Comparison of ENCODE assay signal across 1 cellular context in the genomic region with DNA sequence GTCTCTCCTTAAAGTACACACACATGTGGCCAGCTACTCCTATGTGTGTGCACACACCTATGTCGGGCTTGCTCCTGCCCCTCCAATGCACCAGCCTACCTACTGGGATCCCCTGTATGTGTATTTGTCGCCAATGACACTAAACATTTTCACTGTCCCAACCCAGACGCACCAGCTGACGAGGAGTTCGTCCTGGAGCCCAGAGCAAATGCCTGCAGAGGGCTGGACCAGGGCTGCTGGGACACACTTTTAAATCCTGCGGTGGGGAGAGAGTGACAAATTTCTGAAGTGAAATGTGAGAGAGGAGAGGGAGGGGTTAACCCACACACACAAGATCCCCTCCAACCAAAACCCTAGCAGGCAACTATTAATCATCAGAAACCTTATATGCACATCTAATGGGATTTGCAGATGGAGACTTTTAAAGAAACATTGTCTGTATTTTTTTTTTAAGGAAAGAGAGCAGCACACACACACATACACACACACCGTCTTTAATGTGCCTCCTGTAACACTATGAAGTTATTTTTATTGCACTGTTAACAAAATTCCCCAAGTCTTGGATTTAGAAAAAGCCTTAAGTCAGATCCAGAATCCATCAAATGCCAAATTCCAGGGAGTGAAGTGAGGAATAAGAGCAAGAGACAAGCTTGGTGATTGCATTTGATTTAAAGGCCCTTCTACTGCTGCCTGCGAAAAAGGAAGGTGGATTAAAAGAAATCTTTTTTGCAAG.
TF ChIP-seq lines count a peak whose summit lies in the region.

Gene MEOX1, minus strand, starts transcription at position 224 of the 733 bp plus-strand sequence. CDS start 388 bp downstream, outside the sequence.

TF ChIP-seq in HEK293, 187 proteins besides CTCF, POLR2A, EP300 and RAD21 (continued from another document and continues in another):
- TF ChIP-seq, protein P1, sequence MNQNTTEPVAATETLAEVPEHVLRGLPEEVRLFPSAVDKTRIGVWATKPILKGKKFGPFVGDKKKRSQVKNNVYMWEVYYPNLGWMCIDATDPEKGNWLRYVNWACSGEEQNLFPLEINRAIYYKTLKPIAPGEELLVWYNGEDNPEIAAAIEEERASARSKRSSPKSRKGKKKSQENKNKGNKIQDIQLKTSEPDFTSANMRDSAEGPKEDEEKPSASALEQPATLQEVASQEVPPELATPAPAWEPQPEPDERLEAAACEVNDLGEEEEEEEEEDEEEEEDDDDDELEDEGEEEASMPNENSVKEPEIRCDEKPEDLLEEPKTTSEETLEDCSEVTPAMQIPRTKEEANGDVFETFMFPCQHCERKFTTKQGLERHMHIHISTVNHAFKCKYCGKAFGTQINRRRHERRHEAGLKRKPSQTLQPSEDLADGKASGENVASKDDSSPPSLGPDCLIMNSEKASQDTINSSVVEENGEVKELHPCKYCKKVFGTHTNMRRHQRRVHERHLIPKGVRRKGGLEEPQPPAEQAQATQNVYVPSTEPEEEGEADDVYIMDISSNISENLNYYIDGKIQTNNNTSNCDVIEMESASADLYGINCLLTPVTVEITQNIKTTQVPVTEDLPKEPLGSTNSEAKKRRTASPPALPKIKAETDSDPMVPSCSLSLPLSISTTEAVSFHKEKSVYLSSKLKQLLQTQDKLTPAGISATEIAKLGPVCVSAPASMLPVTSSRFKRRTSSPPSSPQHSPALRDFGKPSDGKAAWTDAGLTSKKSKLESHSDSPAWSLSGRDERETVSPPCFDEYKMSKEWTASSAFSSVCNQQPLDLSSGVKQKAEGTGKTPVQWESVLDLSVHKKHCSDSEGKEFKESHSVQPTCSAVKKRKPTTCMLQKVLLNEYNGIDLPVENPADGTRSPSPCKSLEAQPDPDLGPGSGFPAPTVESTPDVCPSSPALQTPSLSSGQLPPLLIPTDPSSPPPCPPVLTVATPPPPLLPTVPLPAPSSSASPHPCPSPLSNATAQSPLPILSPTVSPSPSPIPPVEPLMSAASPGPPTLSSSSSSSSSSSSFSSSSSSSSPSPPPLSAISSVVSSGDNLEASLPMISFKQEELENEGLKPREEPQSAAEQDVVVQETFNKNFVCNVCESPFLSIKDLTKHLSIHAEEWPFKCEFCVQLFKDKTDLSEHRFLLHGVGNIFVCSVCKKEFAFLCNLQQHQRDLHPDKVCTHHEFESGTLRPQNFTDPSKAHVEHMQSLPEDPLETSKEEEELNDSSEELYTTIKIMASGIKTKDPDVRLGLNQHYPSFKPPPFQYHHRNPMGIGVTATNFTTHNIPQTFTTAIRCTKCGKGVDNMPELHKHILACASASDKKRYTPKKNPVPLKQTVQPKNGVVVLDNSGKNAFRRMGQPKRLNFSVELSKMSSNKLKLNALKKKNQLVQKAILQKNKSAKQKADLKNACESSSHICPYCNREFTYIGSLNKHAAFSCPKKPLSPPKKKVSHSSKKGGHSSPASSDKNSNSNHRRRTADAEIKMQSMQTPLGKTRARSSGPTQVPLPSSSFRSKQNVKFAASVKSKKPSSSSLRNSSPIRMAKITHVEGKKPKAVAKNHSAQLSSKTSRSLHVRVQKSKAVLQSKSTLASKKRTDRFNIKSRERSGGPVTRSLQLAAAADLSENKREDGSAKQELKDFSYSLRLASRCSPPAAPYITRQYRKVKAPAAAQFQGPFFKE (tag by site-specific recombination; IDR thresholded peaks at IDR 0.05; ENCODE audit: borderline replicate concordance), result no peak
- no peak for TF ChIP-seq SCRT2 (tag by site-specific recombination; IDR thresholded peaks at IDR 0.05)
- TF ChIP-seq ZSCAN16 (tag by site-specific recombination; IDR thresholded peaks at IDR 0.05), result no peak
- TF ChIP-seq ZBTB44 (tag by site-specific recombination; IDR thresholded peaks at IDR 0.05), result 0 out of 2 replicates have a peak, but pooled peaks have one; percentile 5
- no peak for TF ChIP-seq ZIC2 (tag by site-specific recombination; IDR thresholded peaks at IDR 0.05)
- no peak for TF ChIP-seq ZNF26 (tag by site-specific recombination; IDR thresholded peaks at IDR 0.05)
- TF ChIP-seq, protein P2, sequence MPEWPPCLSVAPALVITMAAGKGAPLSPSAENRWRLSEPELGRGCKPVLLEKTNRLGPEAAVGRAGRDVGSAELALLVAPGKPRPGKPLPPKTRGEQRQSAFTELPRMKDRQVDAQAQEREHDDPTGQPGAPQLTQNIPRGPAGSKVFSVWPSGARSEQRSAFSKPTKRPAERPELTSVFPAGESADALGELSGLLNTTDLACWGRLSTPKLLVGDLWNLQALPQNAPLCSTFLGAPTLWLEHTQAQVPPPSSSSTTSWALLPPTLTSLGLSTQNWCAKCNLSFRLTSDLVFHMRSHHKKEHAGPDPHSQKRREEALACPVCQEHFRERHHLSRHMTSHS (tag by site-specific recombination; IDR thresholded peaks at IDR 0.05), result no peak
- TF ChIP-seq ZNF214 (tag by site-specific recombination; IDR thresholded peaks at IDR 0.05; ENCODE audit: borderline replicate concordance), result no peak
- no peak for TF ChIP-seq ZNF311 (tag by site-specific recombination; IDR thresholded peaks at IDR 0.05; ENCODE audit: borderline replicate concordance)
- TF ChIP-seq HIC1 (tag by site-specific recombination; IDR thresholded peaks at IDR 0.05), result no peak
- no peak for TF ChIP-seq ZNF404 (tag by site-specific recombination; IDR thresholded peaks at IDR 0.05)
- no peak for TF ChIP-seq SETDB1 (IDR thresholded peaks at IDR 0.05; ENCODE audit: insufficient read length, low read length)
- TF ChIP-seq, protein P3, sequence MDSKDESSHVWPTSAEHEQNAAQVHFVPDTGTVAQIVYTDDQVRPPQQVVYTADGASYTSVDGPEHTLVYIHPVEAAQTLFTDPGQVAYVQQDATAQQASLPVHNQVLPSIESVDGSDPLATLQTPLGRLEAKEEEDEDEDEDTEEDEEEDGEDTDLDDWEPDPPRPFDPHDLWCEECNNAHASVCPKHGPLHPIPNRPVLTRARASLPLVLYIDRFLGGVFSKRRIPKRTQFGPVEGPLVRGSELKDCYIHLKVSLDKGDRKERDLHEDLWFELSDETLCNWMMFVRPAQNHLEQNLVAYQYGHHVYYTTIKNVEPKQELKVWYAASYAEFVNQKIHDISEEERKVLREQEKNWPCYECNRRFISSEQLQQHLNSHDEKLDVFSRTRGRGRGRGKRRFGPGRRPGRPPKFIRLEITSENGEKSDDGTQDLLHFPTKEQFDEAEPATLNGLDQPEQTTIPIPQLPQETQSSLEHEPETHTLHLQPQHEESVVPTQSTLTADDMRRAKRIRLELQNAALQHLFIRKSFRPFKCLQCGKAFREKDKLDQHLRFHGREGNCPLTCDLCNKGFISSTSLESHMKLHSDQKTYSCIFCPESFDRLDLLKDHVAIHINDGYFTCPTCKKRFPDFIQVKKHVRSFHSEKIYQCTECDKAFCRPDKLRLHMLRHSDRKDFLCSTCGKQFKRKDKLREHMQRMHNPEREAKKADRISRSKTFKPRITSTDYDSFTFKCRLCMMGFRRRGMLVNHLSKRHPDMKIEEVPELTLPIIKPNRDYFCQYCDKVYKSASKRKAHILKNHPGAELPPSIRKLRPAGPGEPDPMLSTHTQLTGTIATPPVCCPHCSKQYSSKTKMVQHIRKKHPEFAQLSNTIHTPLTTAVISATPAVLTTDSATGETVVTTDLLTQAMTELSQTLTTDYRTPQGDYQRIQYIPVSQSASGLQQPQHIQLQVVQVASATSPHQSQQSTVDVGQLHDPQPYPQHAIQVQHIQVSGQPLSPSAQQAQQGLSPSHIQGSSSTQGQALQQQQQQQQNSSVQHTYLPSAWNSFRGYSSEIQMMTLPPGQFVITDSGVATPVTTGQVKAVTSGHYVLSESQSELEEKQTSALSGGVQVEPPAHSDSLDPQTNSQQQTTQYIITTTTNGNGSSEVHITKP (tag by site-specific recombination; IDR thresholded peaks at IDR 0.05), result no peak
- TF ChIP-seq, protein P4, sequence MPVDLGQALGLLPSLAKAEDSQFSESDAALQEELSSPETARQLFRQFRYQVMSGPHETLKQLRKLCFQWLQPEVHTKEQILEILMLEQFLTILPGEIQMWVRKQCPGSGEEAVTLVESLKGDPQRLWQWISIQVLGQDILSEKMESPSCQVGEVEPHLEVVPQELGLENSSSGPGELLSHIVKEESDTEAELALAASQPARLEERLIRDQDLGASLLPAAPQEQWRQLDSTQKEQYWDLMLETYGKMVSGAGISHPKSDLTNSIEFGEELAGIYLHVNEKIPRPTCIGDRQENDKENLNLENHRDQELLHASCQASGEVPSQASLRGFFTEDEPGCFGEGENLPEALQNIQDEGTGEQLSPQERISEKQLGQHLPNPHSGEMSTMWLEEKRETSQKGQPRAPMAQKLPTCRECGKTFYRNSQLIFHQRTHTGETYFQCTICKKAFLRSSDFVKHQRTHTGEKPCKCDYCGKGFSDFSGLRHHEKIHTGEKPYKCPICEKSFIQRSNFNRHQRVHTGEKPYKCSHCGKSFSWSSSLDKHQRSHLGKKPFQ (tag by site-specific recombination; IDR thresholded peaks at IDR 0.05), result no peak
- TF ChIP-seq ZNF354C (tag by site-specific recombination; IDR thresholded peaks at IDR 0.05; ENCODE audit: borderline replicate concordance, low read depth), result no peak
- TF ChIP-seq IKZF3 (tag by site-specific recombination; IDR thresholded peaks at IDR 0.05), result no peak
- no peak for TF ChIP-seq ZNF560 (tag by site-specific recombination; IDR thresholded peaks at IDR 0.05; ENCODE audit: borderline replicate concordance)
- TF ChIP-seq, protein P5, sequence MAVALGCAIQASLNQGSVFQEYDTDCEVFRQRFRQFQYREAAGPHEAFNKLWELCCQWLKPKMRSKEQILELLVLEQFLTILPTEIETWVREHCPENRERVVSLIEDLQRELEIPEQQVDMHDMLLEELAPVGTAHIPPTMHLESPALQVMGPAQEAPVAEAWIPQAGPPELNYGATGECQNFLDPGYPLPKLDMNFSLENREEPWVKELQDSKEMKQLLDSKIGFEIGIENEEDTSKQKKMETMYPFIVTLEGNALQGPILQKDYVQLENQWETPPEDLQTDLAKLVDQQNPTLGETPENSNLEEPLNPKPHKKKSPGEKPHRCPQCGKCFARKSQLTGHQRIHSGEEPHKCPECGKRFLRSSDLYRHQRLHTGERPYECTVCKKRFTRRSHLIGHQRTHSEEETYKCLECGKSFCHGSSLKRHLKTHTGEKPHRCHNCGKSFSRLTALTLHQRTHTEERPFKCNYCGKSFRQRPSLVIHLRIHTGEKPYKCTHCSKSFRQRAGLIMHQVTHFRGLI (tag by site-specific recombination; IDR thresholded peaks at IDR 0.05), result no peak
- no peak for TF ChIP-seq WT1 (tag by site-specific recombination; IDR thresholded peaks at IDR 0.05)
- no peak for TF ChIP-seq ZNF274 (IDR thresholded peaks at IDR 0.05; ENCODE audit: low read length)
- no peak for TF ChIP-seq ZNF274 (tag by site-specific recombination; IDR thresholded peaks at IDR 0.05; ENCODE audit: borderline replicate concordance)
- TF ChIP-seq ZNF175 (tag by site-specific recombination; IDR thresholded peaks at IDR 0.05), result no peak
- TF ChIP-seq ZNF768 (tag by site-specific recombination; IDR thresholded peaks at IDR 0.05), result no peak
- TF ChIP-seq ZNF664 (tag by site-specific recombination; IDR thresholded peaks at IDR 0.05), result no peak
- 0 out of 2 replicates have a peak, but pooled peaks have one; percentile 27 for TF ChIP-seq MYNN (tag by site-specific recombination; IDR thresholded peaks at IDR 0.05; ENCODE audit: borderline replicate concordance)
- no peak for TF ChIP-seq ZNF830 (tag by site-specific recombination; IDR thresholded peaks at IDR 0.05; ENCODE audit: low read depth)
- TF ChIP-seq, protein P6, sequence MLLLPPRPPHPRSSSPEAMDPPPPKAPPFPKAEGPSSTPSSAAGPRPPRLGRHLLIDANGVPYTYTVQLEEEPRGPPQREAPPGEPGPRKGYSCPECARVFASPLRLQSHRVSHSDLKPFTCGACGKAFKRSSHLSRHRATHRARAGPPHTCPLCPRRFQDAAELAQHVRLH (tag by site-specific recombination; IDR thresholded peaks at IDR 0.05), result no peak
- TF ChIP-seq ZNF302 (tag by site-specific recombination; IDR thresholded peaks at IDR 0.05; ENCODE audit: low read depth), result no peak
